In the genomic region with DNA sequence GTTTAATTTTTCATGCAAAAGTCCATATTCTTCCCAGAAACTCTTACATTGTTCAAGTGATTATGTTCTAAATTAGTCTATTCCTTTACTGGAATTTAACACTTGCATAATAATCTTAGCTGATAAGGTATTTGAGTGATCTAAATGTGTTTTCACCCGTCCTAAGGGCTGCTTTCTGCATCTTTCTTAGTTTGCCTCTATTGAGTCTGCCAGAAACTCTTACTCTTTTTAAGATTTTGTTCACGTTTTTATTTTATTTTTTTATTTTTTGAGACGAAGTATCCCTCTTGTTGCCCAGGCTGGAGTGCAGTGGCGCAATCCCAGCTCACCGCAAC, we compare ENCODE assay signal across 15 cellular contexts.
"Had no signal": no experiment of that assay in that cellular context is flagged by ENCODE, and none has a peak within 500 bp of the region (broad histone marks: within the 10 kb centered on the region; RNA-seq: fewer than 3 reads in every experiment).

No MANE protein-coding gene starts in this region.

- H3K4me3 Mint-ChIP-seq: activated CD4-positive, alpha-beta memory T cell treated with anti-CD3 and anti-CD28 coated beads for 36 hours; activated T-cell treated with anti-CD3 and anti-CD28 coated beads, Interleukin-2, amount 50 U/mL, for 4 hours; naive B cell; T-helper 2 cell treated with Interferon-gamma antibody and Interleukin-4, amounts not matched to agents 5 μg/mL and 100 μg/mL, for 36 hours; type B pancreatic cell had no signal

- H3K36me3 Mint-ChIP-seq: activated CD4-positive, alpha-beta memory T cell treated with anti-CD3 and anti-CD28 coated beads for 36 hours; naive B cell; type B pancreatic cell had no signal

- H3K4me1 ChIP-seq: psoas muscle had no signal

- H3K27ac ChIP-seq: psoas muscle had no signal

- DNase-seq: activated CD4-positive, alpha-beta memory T cell treated with anti-CD3 and anti-CD28 coated beads for 36 hours; activated effector memory CD4-positive, alpha-beta T cell treated with anti-CD3 and anti-CD28 coated beads, Interleukin-2, amount 50 U/mL, for 16 hours; activated T-cell treated with anti-CD3 and anti-CD28 coated beads, Interleukin-2, amount 50 U/mL, for 4 hours; anterior cingulate cortex; foreskin melanocyte; islet precursor cell; midbrain; naive B cell; nucleus accumbens; psoas muscle; SIG-M5 had no signal

- H3K4me1 Mint-ChIP-seq: naive B cell had no signal

- H3K27me3 Mint-ChIP-seq: activated CD4-positive, alpha-beta memory T cell treated with anti-CD3 and anti-CD28 coated beads for 36 hours; type B pancreatic cell had no signal

- H3K27ac Mint-ChIP-seq: activated CD4-positive, alpha-beta memory T cell treated with anti-CD3 and anti-CD28 coated beads for 36 hours; naive B cell; T-helper 2 cell treated with Interferon-gamma antibody and Interleukin-4, amounts not matched to agents 5 μg/mL and 100 μg/mL, for 36 hours; type B pancreatic cell had no signal

- H3K4me3 ChIP-seq: psoas muscle had no signal

- ATAC-seq: activated CD4-positive, CD25-positive, alpha-beta regulatory T cell treated with anti-CD3 and anti-CD28 coated beads, Interleukin-2, amount 50 U/mL, for 24 hours; activated naive CD4-positive, alpha-beta T cell treated with anti-CD3 and anti-CD28 coated beads, Interleukin-2, amount 50 U/mL, for 72 hours; activated T-cell treated with anti-CD3 and anti-CD28 coated beads, Interleukin-2, amount 50 U/mL, for 4 hours had no signal

- H3K9me3 Mint-ChIP-seq: activated CD4-positive, alpha-beta memory T cell treated with anti-CD3 and anti-CD28 coated beads for 36 hours; activated T-cell treated with anti-CD3 and anti-CD28 coated beads, Interleukin-2, amount 50 U/mL, for 4 hours; T-helper 2 cell treated with Interferon-gamma antibody and Interleukin-4, amounts not matched to agents 5 μg/mL and 100 μg/mL, for 36 hours had no signal

- H3K9me3 ChIP-seq: psoas muscle had no signal
